Comparison of ENCODE assay signal across 2 cellular contexts in the genomic region with DNA sequence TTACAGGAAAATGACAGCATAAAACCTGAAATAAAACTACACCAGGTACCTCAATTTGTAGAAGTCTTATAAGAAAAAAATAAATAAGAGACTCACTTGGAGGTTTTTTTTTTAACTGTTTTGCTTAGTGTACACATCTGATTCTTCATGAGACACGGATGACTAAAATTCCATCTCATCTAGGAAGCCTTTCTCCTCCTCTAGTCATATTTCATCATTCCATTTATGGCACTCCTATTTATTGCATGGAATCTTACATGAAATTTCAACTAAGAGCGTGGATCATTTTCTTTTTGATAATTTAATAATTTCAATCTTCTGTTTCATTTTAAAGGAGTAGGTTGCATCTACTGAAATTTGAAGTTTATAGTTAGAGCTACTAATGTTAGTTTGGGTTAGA.
TF ChIP-seq lines count a peak whose summit lies in the region.

No MANE protein-coding gene starts in this region.

TF ChIP-seq in IMR-90, 13 proteins besides CTCF, POLR2A, EP300 and RAD21:
- TF ChIP-seq CEBPB (IDR thresholded peaks at IDR 0.05; ENCODE audit: low read depth, low read length) = peak; percentile 56; the same call in 1 of the 2 replicates
- no peak for TF ChIP-seq SMC3 (IDR thresholded peaks at IDR 0.05; ENCODE audit: low read depth, low read length)
TF ChIP-seq in IMR-90: peak in this region for 1.

TF ChIP-seq in endothelial cell of umbilical vein, 7 proteins besides CTCF, POLR2A, EP300 and RAD21:
- TF ChIP-seq GATA2 (IDR thresholded peaks at IDR 0.05; ENCODE audit: insufficient read depth, insufficient read length, low read depth, low read length) = no peak
- no peak for TF ChIP-seq FOS (IDR thresholded peaks at IDR 0.05; ENCODE audit: borderline replicate concordance, insufficient read depth, low read length)
- no peak for TF ChIP-seq MYC (IDR thresholded peaks at IDR 0.05; ENCODE audit: low read depth, low read length)
- TF ChIP-seq EZH2 (IDR thresholded peaks at IDR 0.05; ENCODE audit: borderline replicate concordance, low read depth, low read length, severe bottlenecking) = no peak
- TF ChIP-seq MAX (IDR thresholded peaks at IDR 0.05; ENCODE audit: insufficient read depth, insufficient read length) = no peak
- no peak for TF ChIP-seq JUN (IDR thresholded peaks at IDR 0.05; ENCODE audit: borderline replicate concordance, insufficient read depth, insufficient read length, low read depth)
TF ChIP-seq in endothelial cell of umbilical vein: peak in this region for 0.
